11 cellular contexts compared by ENCODE assay signal in the genomic region with DNA sequence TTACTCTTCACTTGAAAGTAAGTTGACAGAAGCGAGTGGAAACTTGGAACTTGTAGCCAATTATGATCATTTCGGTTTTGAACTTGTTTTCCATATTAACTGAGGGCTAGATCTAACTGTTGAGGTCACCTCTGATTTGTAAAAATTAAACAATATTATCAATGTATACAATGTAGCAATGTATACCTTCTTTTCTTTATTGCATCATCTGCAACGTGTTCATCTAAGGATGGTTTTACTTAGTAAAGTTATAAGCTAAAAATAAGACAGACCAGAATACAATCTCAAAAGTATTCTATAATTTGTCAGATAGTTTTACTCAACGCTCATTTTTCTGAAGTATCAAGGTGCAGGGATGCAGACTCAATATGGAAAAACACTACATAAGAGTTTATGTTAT.
"Had no signal": no experiment of that assay in that cellular context is flagged by ENCODE, and none has a peak within 500 bp of the region (broad histone marks: within the 10 kb centered on the region; RNA-seq: fewer than 3 reads in every experiment).

No MANE protein-coding gene starts in this region.

- H3K36me3 ChIP-seq: HAP-1 had no signal

- H3K27ac ChIP-seq: GM23248 had no signal

- H3K4me2 ChIP-seq: GM23338 had no signal

- FAIRE-seq: H1, H54 had no signal

- DNase-seq: GM23248, GOT3, H7, H9, HCEC 1CT, HFFc6 had no signal

- H2AFZ ChIP-seq: GM23248, GM23338 had no signal

- H3K9ac ChIP-seq: GM23248 had no signal

- H3K9me3 ChIP-seq: HAP-1 had no signal

- ATAC-seq: GM23338, HCT116 had no signal

- H3K4me3 ChIP-seq: GM23248, GM23338, HAP-1 had no signal
